Comparison of ENCODE assay signal across 11 cellular contexts in the genomic region with DNA sequence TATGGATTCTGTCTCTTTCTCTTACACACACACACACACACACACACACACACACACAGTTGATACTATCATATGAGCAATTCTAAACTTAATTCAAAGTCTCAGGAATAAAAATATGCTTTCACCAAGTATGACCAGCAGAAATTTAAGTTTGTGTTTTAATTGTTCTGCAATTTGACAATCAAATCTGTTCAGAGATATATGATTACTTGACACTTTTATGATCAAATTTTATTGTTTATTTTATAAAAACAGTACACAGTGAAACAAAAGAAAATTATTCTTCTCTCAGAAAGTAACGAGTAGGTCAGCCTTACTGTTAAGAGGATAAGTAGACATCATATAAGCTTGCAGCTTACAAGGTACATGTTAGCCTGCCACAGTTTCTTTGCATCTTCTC.
"Had no signal": no experiment of that assay in that cellular context is flagged by ENCODE, and none has a peak within 500 bp of the region (broad histone marks: within the 10 kb centered on the region; RNA-seq: fewer than 3 reads in every experiment).

No MANE protein-coding gene starts in this region.

- ATAC-seq: GM23338, HCT116 had no signal

- H3K9me3 ChIP-seq: HAP-1 had no signal

- DNase-seq: GM23248, GOT3, H7, H9, HCEC 1CT, HFFc6 had no signal

- H3K36me3 ChIP-seq: HAP-1 had no signal

- H2AFZ ChIP-seq: GM23248, GM23338 had no signal

- H3K4me1 Mint-ChIP-seq: GM23338, H9 had no signal

- FAIRE-seq: H1, H54 had no signal

- H3K4me3 ChIP-seq: GM23248, GM23338, HAP-1 had no signal

- H3K27ac ChIP-seq: GM23248 had no signal

- H3K9ac ChIP-seq: GM23248 had no signal

- H3K27ac Mint-ChIP-seq: GM23338, H9 had no signal

- H3K4me3 Mint-ChIP-seq: GM23338, H9, HFFc6 had no signal

- H3K4me1 ChIP-seq: HAP-1 had no signal

- H3K9me3 Mint-ChIP-seq: HFFc6 had no signal

- H3K4me2 ChIP-seq: GM23338 had no signal
